In the genomic region with DNA sequence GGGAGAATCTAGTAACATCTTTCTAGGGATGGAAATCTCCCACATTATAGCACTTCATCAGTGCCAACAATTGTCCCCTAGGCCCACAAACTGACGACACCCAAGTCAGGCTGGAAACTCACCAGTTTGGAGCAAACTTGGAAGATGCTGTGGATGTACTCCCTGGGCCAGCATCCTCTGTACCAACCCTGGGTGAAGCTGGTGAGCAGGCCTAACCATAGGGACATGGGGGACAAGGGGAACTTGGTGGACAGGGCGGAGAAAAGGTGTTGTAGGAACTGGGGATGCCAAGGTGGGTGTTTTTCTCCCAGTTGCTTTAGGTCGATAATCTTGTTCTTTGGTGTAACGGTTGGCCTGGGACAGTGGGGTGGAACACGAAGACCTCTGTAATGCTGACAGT, we compare ENCODE assay signal across 14 cellular contexts.
"Had no signal": no experiment of that assay in that cellular context is flagged by ENCODE, and none has a peak within 500 bp of the region (broad histone marks: within the 10 kb centered on the region; RNA-seq: fewer than 3 reads in every experiment).

No MANE protein-coding gene starts in this region.

- H3K9me3 Mint-ChIP-seq: activated T-helper 17 cell treated with anti-CD3 and anti-CD28 coated beads, Interleukin-2, amount 50 U/mL, for 72 hours; naive thymus-derived CD4-positive, alpha-beta T cell; stimulated activated memory B cell treated with anti-CD40 and anti-IgM and Interleukin-4, amounts not matched to agents 10 μg/mL and 1 μg/mL and 100 μg/mL, for 72 hours had no signal

- H3K27me3 Mint-ChIP-seq: activated T-helper 17 cell treated with anti-CD3 and anti-CD28 coated beads, Interleukin-2, amount 50 U/mL, for 72 hours; naive thymus-derived CD4-positive, alpha-beta T cell; stimulated activated memory B cell treated with anti-CD40 and anti-IgM and Interleukin-4, amounts not matched to agents 10 μg/mL and 1 μg/mL and 100 μg/mL, for 72 hours had no signal

- H3K27ac Mint-ChIP-seq: activated T-helper 17 cell treated with anti-CD3 and anti-CD28 coated beads, Interleukin-2, amount 50 U/mL, for 72 hours; stimulated activated memory B cell treated with anti-CD40 and anti-IgM and Interleukin-4, amounts not matched to agents 10 μg/mL and 1 μg/mL and 100 μg/mL, for 72 hours had no signal

- H3K4me3 Mint-ChIP-seq: activated T-helper 17 cell treated with anti-CD3 and anti-CD28 coated beads, Interleukin-2, amount 50 U/mL, for 72 hours; naive thymus-derived CD4-positive, alpha-beta T cell; stimulated activated memory B cell treated with anti-CD40 and anti-IgM and Interleukin-4, amounts not matched to agents 10 μg/mL and 1 μg/mL and 100 μg/mL, for 72 hours had no signal

- DNase-seq: dorsolateral prefrontal cortex; erythroblast; islet precursor cell; mucosa of descending colon; naive thymus-derived CD4-positive, alpha-beta T cell; retina; stimulated activated CD4-positive, alpha-beta T cell treated with anti-CD3 and anti-CD28 coated beads, Interleukin-12 subunit alpha, Interleukin-12 subunit beta, amount 100 ng/mL, for 4 hours; stimulated activated CD4-positive, alpha-beta T cell treated with anti-CD3 and anti-CD28 coated beads, Interleukin-2, amount 100 ng/mL, for 24 hours; T-helper 1 cell; transverse colon had no signal

- ATAC-seq: activated T-helper 17 cell treated with anti-CD3 and anti-CD28 coated beads, Interleukin-2, amount 50 U/mL, for 72 hours; left lobe of liver; mucosa of descending colon; naive thymus-derived CD4-positive, alpha-beta T cell; SK-N-SH treated with all-trans-retinoic acid at 6 μM for 48 hours; stimulated activated memory B cell treated with anti-CD40 and anti-IgM and Interleukin-4, amounts not matched to agents 10 μg/mL and 1 μg/mL and 100 μg/mL, for 72 hours had no signal
